ENCODE assay signal across 30 cellular contexts in genomic region chr21:18191139-18191538, GRCh38. TPM values are rescaled to one million over a fixed set of nuclear protein-coding genes. Genes with fewer than 3 reads are reported as not detected.
"Had no signal": no experiment of that assay in that cellular context is flagged by ENCODE, and none has a peak within 500 bp of the region (broad histone marks: within the 10 kb centered on the region; RNA-seq: fewer than 3 reads in every experiment).

No MANE protein-coding gene starts in this region.

- H2AFZ ChIP-seq: neural progenitor cell, parathyroid adenoma had no signal

- H3K27ac Mint-ChIP-seq: endodermal cell; mesothelial cell of epicardium; naive B cell; neural progenitor cell; progenitor cell of endocrine pancreas; stimulated activated naive CD8-positive, alpha-beta T cell treated with anti-CD3 and anti-CD28 coated beads, Interleukin-15, amount 100 ng/mL, for 72 hours had no signal

- H3K4me2 ChIP-seq: neural progenitor cell, smooth muscle cell had no signal

- H3K9me3 ChIP-seq: gastrocnemius medialis, suprapubic skin, vagina had no signal

- H3K4me3 Mint-ChIP-seq: endodermal cell; mesothelial cell of epicardium; naive B cell; nephron; neural progenitor cell; stimulated activated naive CD8-positive, alpha-beta T cell treated with anti-CD3 and anti-CD28 coated beads, Interleukin-15, amount 100 ng/mL, for 72 hours had no signal

- H3K36me3 Mint-ChIP-seq: mesothelial cell of epicardium, naive B cell, neural progenitor cell had no signal

- DNase-seq: dorsolateral prefrontal cortex; effector CD8-positive, alpha-beta T cell; endodermal cell; foreskin fibroblast; gastrocnemius medialis; head of caudate nucleus; left lung; mesenchymal stem cell; mucosa of descending colon; naive B cell; stimulated activated CD4-positive, alpha-beta T cell treated with anti-CD3 and anti-CD28 coated beads, Interleukin-12 subunit alpha, Interleukin-12 subunit beta, amount 100 ng/mL, for 4 hours; stimulated activated CD4-positive, alpha-beta T cell treated with anti-CD3 and anti-CD28 coated beads, Interleukin-1b, Interleukin-23, amount 100 ng/mL, for 48 hours; stimulated activated CD4-positive, alpha-beta T cell treated with anti-CD3 and anti-CD28 coated beads, Interleukin-4, amount 100 ng/mL, for 1 hour; stimulated activated CD8-positive, alpha-beta memory T cell treated with anti-CD3 and anti-CD28 coated beads, Interleukin-4, amount 100 ng/mL, for 48 hours; stimulated activated naive CD4-positive, alpha-beta T cell; stimulated activated naive CD8-positive, alpha-beta T cell treated with anti-CD3 and anti-CD28 coated beads, Interleukin-15, amount 100 ng/mL, for 72 hours; trophoblast cell had no signal

- H3K4me1 ChIP-seq: gastrocnemius medialis, left lung, neural progenitor cell, parathyroid adenoma, suprapubic skin, vagina had no signal

- H3K9me3 Mint-ChIP-seq: endodermal cell, mesothelial cell of epicardium, neural progenitor cell had no signal

- ATAC-seq: esophagus mucosa; gastrocnemius medialis; left lung; mucosa of descending colon; sciatic nerve; stimulated activated naive CD8-positive, alpha-beta T cell treated with anti-CD3 and anti-CD28 coated beads, Interleukin-15, amount 100 ng/mL, for 72 hours had no signal

- H3K9ac ChIP-seq: neural progenitor cell, parathyroid adenoma had no signal

- H3K36me3 ChIP-seq: gastrocnemius medialis, left lung, neural progenitor cell, suprapubic skin, vagina had no signal

- H3K4me1 Mint-ChIP-seq: endodermal cell; mesothelial cell of epicardium; naive B cell; neural progenitor cell; stimulated activated naive CD8-positive, alpha-beta T cell treated with anti-CD3 and anti-CD28 coated beads, Interleukin-15, amount 100 ng/mL, for 72 hours had no signal

- FAIRE-seq: keratinocyte had no signal

- H3K79me2 ChIP-seq: parathyroid adenoma had no signal

- H3K4me3 ChIP-seq: dorsolateral prefrontal cortex, gastrocnemius medialis, left lung, mucosa of descending colon, neural progenitor cell, smooth muscle cell, suprapubic skin, vagina had no signal

- H3K27me3 ChIP-seq: gastrocnemius medialis, left lung, neural progenitor cell, suprapubic skin, vagina had no signal

- H3K27ac ChIP-seq: dorsolateral prefrontal cortex, epithelial cell of prostate, gastrocnemius medialis, left lung, neural progenitor cell, parathyroid adenoma, suprapubic skin, vagina had no signal

- H3K27me3 Mint-ChIP-seq: naive B cell; progenitor cell of endocrine pancreas; stimulated activated naive CD8-positive, alpha-beta T cell treated with anti-CD3 and anti-CD28 coated beads, Interleukin-15, amount 100 ng/mL, for 72 hours had no signal

RNA-seq across cellular contexts. Expression of gene CHODL, which starts 53.5 kb away (rescaled TPM):
- total RNA-seq: gastrocnemius medialis, osteoblast, smooth muscle cell had no signal
- polyA plus RNA-seq: smooth muscle cell had no signal
